Comparison of ENCODE assay signal across 23 cellular contexts in the genomic region with DNA sequence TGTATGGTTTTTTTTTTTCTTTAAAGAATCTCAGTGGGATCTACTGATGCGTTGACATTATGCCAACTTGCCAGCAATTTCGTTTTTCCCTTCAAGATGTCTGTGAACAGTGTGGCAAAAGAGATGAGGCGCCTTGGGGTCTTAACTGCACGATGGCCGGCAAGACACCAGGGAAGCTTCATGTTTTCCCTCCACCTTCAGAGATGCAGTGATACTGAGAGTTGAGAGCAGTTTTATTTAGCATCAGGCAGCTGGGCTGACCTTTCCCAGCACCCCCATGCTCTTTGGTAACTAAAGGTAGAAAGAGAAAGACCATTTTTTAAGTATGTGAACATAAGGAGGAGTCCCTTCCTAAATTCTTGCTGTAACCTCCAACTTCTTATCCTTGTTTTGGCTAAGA. TPM values are rescaled to one million over a fixed set of nuclear protein-coding genes. Genes with fewer than 3 reads are reported as not detected.
"Had no signal": no experiment of that assay in that cellular context is flagged by ENCODE, and none has a peak within 500 bp of the region (broad histone marks: within the 10 kb centered on the region; RNA-seq: fewer than 3 reads in every experiment).

No MANE protein-coding gene starts in this region.

- DNase-seq: activated CD4-positive, alpha-beta memory T cell treated with anti-CD3 and anti-CD28 coated beads, Interleukin-2, amount 10 ng/mL, durations not matched to agents 7 days and 5 days; activated CD4-positive, alpha-beta T cell treated with anti-CD3 and anti-CD28 coated beads for 36 hours; activated CD4-positive, alpha-beta T cell treated with anti-CD3 and anti-CD28 coated beads, Interleukin-2, amount 50 U/mL, for 1 hour; activated gamma-delta T cell; activated naive CD4-positive, alpha-beta T cell treated with anti-CD3 and anti-CD28 coated beads for 36 hours; activated T-cell treated with anti-CD3 and anti-CD28 coated beads for 4 hours; activated T-cell treated with anti-CD3 and anti-CD28 coated beads, Interleukin-2, amount 50 U/mL, for 48 hours; brain microvascular endothelial cell; cerebellar nuclear complex; Karpas-422; NCI-H1048; NCI-H1930; NCI-H2107; NCI-H2171 treated with DMSO at 0.1 percent for 48 hours; NCI-H226; NCI-H510A treated with DMSO at 0.1 percent for 48 hours; T-helper 17 cell had no signal

- H3K27ac ChIP-seq: brain microvascular endothelial cell, cardiac muscle cell, VCaP had no signal

- FAIRE-seq: RCC 7860 had no signal

- ATAC-seq: activated CD4-positive, alpha-beta T cell treated with anti-CD3 and anti-CD28 coated beads for 36 hours; activated T-helper 17 cell treated with anti-CD3 and anti-CD28 coated beads, Interleukin-2, amount 50 U/mL, for 72 hours; T-helper 17 cell had no signal

- H3K36me3 ChIP-seq: cardiac muscle cell had no signal

- H3K27me3 ChIP-seq: brain microvascular endothelial cell had no signal

- H3K4me3 ChIP-seq: cardiac muscle cell had no signal

RNA-seq across cellular contexts. Expression of a gene that starts 11.7 kb away (rescaled TPM):
- total RNA-seq: activated CD4-positive, alpha-beta memory T cell treated with anti-CD3 and anti-CD28 coated beads, Interleukin-2, amount 10 ng/mL, durations not matched to agents 7 days and 5 days; activated CD4-positive, alpha-beta T cell treated with anti-CD3 and anti-CD28 coated beads for 36 hours; activated naive CD4-positive, alpha-beta T cell treated with anti-CD3 and anti-CD28 coated beads for 36 hours; activated T-helper 17 cell treated with anti-CD3 and anti-CD28 coated beads, Interleukin-2, amount 50 U/mL, for 72 hours; PC-3; SK-MEL-5 had no signal
